ENCODE assay signal across 8 cellular contexts in genomic region chr3:186566772-186567071, GRCh38. TPM values are rescaled to one million over a fixed set of nuclear protein-coding genes. Genes with fewer than 3 reads are reported as not detected.
DNase-seq lines count a peak whose midpoint lies in the region.

No MANE protein-coding gene starts in this region.

- H3K27ac ChIP-seq in SJCRH30: peak overlapping the region; percentile 49

- H3K4me1 ChIP-seq in SJCRH30: peaks cover 5% of the 10 kb centered on the region; the same call in 1 of the 2 replicates

- H3K4me3 ChIP-seq in SJCRH30 (peak overlapping the region; percentile 78), skeletal muscle cell (ENCODE audit: low read depth, low read length) (peak overlapping the region; percentile 98)

- DNase-seq in SIG-M5 treated with dmso at 0.1 percent for 504 hours (lab: John Stamatoyannopoulos, UW; ENCODE audit: unreplicated experiment): peak; percentile 46
- DNase-seq in SIG-M5 (lab: John Stamatoyannopoulos, UW): no peak
- DNase-seq in SJCRH30: no peak
- peak; percentile 14 for DNase-seq in fibroblast of peridontal ligament (ENCODE audit: extremely low read depth)
- no peak for DNase-seq in skeletal muscle cell (ENCODE audit: low read depth)
- no peak for DNase-seq in dedifferentiated amniotic fluid mesenchymal stem cell (ENCODE audit: extremely low spot score)
- no peak for DNase-seq in superior temporal gyrus (ENCODE audit: extremely low spot score)
- DNase-seq in activated gamma-delta T cell treated with Interleukin-2 at 50 U/mL for 16 hours: no peak

- 0 out of 2 replicates have a peak, but pooled peaks cover 2% of the 10 kb centered on the region for H3K36me3 ChIP-seq in SJCRH30

- H3K27me3 ChIP-seq in SJCRH30: no peaks in the 10 kb centered on the region

- H3K9me3 ChIP-seq in SJCRH30 (replicated peaks): no peaks in the 10 kb centered on the region

RNA-seq across cellular contexts. Expression of gene TBCCD1, which starts 0.4 kb away (rescaled TPM):
- 19.1 and 19.3 TPM in 2 replicates for total RNA-seq in SJCRH30 (2014; rRNA removed; shearing (Covaris generic))

RNA-seq across cellular contexts. Expression of gene DNAJB11, which starts 3.8 kb away (rescaled TPM):
- total RNA-seq in SJCRH30 (2014; rRNA removed; shearing (Covaris generic)): 79.4 and 80.1 TPM in 2 replicates

RNA-seq across cellular contexts. Expression of gene CRYGS, which starts 22.5 kb away (rescaled TPM):
- 0.56 and 0.87 TPM in 2 replicates for total RNA-seq in SJCRH30 (2014; rRNA removed; shearing (Covaris generic))

RNA-seq across cellular contexts. Expression of gene AHSG, which starts 46.1 kb away (rescaled TPM):
- not detected in 2 replicates for total RNA-seq in SJCRH30 (2014; rRNA removed; shearing (Covaris generic))

Comparison
In these comparisons a context has a peak if more than half of its experiments do, and no peak if none do; other contexts are left out.
1. DNase-seq: peak in SIG-M5 treated with dmso at 0.1 percent for 504 hours (single experiment) and fibroblast of peridontal ligament (single experiment); none in SIG-M5 (single experiment), SJCRH30 (0 of 2), skeletal muscle cell (single experiment), dedifferentiated amniotic fluid mesenchymal stem cell (single experiment), superior temporal gyrus (single experiment) and activated gamma-delta T cell treated with Interleukin-2 at 50 U/mL for 16 hours (single experiment).